22 cellular contexts compared by ENCODE assay signal in genomic region chr7:51226916-51227535, GRCh38.
DNase-seq lines count a peak whose midpoint lies in the region; ATAC-seq, FAIRE-seq and TF ChIP-seq lines count a peak whose summit lies in the region.
"Had no signal": no experiment of that assay in that cellular context is flagged by ENCODE, and none has a peak within 500 bp of the region (broad histone marks: within the 10 kb centered on the region; RNA-seq: fewer than 3 reads in every experiment).

No MANE protein-coding gene starts in this region.

- no peak overlapping the region for H3K4me3 Mint-ChIP-seq in activated CD8-positive, alpha-beta memory T cell treated with anti-CD3 and anti-CD28 coated beads, Interleukin-2, amount 10 ng/mL, durations not matched to agents 7 days and 5 days
- H3K4me3 Mint-ChIP-seq: CD8-positive, alpha-beta T cell had no signal

- no peak overlapping the region for H3K27ac ChIP-seq in HEK293 (ENCODE audit: extremely low read depth, low read depth, low read length)
- H3K27ac ChIP-seq in keratinocyte (ENCODE audit: control insufficient read depth, insufficient read depth, low read length) = no peak overlapping the region
- H3K27ac ChIP-seq in smooth muscle cell (ENCODE audit: low read depth) = peak overlapping the region; percentile 54
- H3K27ac ChIP-seq in kidney (ENCODE audit: low read depth in 2 of 2, low read length in 2 of 2) = no peak overlapping the region
- H3K27ac ChIP-seq: BLaER1 treated with 17β-estradiol and CSF1 and Interleukin-3, amounts not matched to agents 10 nM and 100 nM; SK-N-MC had no signal

- H3K9me3 Mint-ChIP-seq in activated CD8-positive, alpha-beta memory T cell treated with anti-CD3 and anti-CD28 coated beads, Interleukin-2, amount 10 ng/mL, durations not matched to agents 7 days and 5 days (ENCODE audit: low read depth) = no peaks in the 10 kb centered on the region
- H3K9me3 Mint-ChIP-seq: CD8-positive, alpha-beta T cell had no signal

- TF ChIP-seq CTCF in HEK293 (tag by site-specific recombination; IDR thresholded peaks at IDR 0.05) (no peak), keratinocyte (optimal IDR thresholded peaks at IDR 0.05 in 1 of 3, IDR thresholded peaks at IDR 0.05 in 1 of 3, conservative IDR thresholded peaks at IDR 0.05 in 1 of 3; ENCODE audit: extremely low read depth in 1 of 3, insufficient read depth in 2 of 3, low read length in 3 of 3) (no peak), smooth muscle cell (IDR thresholded peaks at IDR 0.05; ENCODE audit: borderline replicate concordance, insufficient read depth, poor library complexity, severe bottlenecking) (no peak), kidney (IDR thresholded peaks at IDR 0.05; ENCODE audit: borderline replicate concordance, extremely low read depth, insufficient read depth) (no peak)

- intact Hi-C loops in kidney (cut with DNase I) = no loop called here

- H3K79me2 ChIP-seq in keratinocyte (ENCODE audit: control insufficient read depth, insufficient read depth, low read length) (no peaks in the 10 kb centered on the region), smooth muscle cell (ENCODE audit: low read depth) (peaks cover 2% of the 10 kb centered on the region)

- no peaks in the 10 kb centered on the region for H3K4me1 Mint-ChIP-seq in activated CD8-positive, alpha-beta memory T cell treated with anti-CD3 and anti-CD28 coated beads, Interleukin-2, amount 10 ng/mL, durations not matched to agents 7 days and 5 days

- CTCF ChIA-PET in HEK293 (lab: Yijun Ruan, JAX) = interaction anchor here (0.5 to 3.8 kb wide), 9 partner anchors 12 to 141 kb away, joined by 3 to 39 read pairs (median 6); no protein-coding TSS in a partner anchor
- CTCF ChIA-PET in activated CD8-positive, alpha-beta memory T cell treated with anti-CD3 and anti-CD28 coated beads, Interleukin-2, amount 10 ng/mL, durations not matched to agents 7 days and 5 days (lab: Charles Lee) = no interaction called here

- H3K4me1 ChIP-seq in HEK293 (ENCODE audit: control insufficient read depth, insufficient read depth, low read length) (no peaks in the 10 kb centered on the region; the same call in 1 of the 2 replicates), keratinocyte (ENCODE audit: control insufficient read depth, extremely low read depth, insufficient read depth, low read length) (peaks cover 21% of the 10 kb centered on the region), smooth muscle cell (ENCODE audit: low read depth) (peaks cover 18% of the 10 kb centered on the region), kidney (ENCODE audit: control insufficient read depth in 1 of 2, insufficient read depth in 1 of 2, low read depth in 1 of 2, low read length in 2 of 2) (peaks cover 4 to 12% of the 10 kb centered on the region in 2 donors)

- WGBS in smooth muscle cell (ENCODE audit: low lambda C conversion rate) = 92% methylated on average over 10 of the region's 10 CpGs

- no peaks in the 10 kb centered on the region for H3K36me3 ChIP-seq in HEK293 (ENCODE audit: control insufficient read depth in 2 of 2, insufficient read depth in 1 of 2, low read length in 2 of 2)
- H3K36me3 ChIP-seq in keratinocyte (ENCODE audit: control insufficient read depth in 2 of 2, extremely low read depth in 1 of 2, insufficient read depth in 2 of 2, low read length in 2 of 2) = no peaks in the 10 kb centered on the region
- no peaks in the 10 kb centered on the region for H3K36me3 ChIP-seq in smooth muscle cell (ENCODE audit: low read depth)
- H3K36me3 ChIP-seq in kidney (ENCODE audit: control insufficient read depth in 1 of 2, insufficient read depth in 2 of 2, low read length in 2 of 2) = no peaks in the 10 kb centered on the region
- H3K36me3 ChIP-seq: BLaER1 treated with 17β-estradiol and CSF1 and Interleukin-3, amounts not matched to agents 10 nM and 100 nM had no signal

- H3K9ac ChIP-seq in keratinocyte (ENCODE audit: control insufficient read depth, extremely low read depth, insufficient read depth, low read length) (no peak overlapping the region), smooth muscle cell (ENCODE audit: low read depth) (no peak overlapping the region), kidney (ENCODE audit: low read length in 2 of 2) (no peak overlapping the region)
- H3K9ac ChIP-seq: BLaER1 treated with 17β-estradiol and CSF1 and Interleukin-3, amounts not matched to agents 10 nM and 100 nM had no signal

- H4K20me1 ChIP-seq in keratinocyte (ENCODE audit: control insufficient read depth, extremely low read depth, insufficient read depth, low read length) = no peaks in the 10 kb centered on the region
- H4K20me1 ChIP-seq in smooth muscle cell (ENCODE audit: low read depth) = no peaks in the 10 kb centered on the region
- H4K20me1 ChIP-seq: BLaER1 treated with 17β-estradiol and CSF1 and Interleukin-3, amounts not matched to agents 10 nM and 100 nM had no signal

- no peak overlapping the region for H3K4me3 ChIP-seq in HEK293 (ENCODE audit: low read depth, low read length)
- H3K4me3 ChIP-seq in keratinocyte (ENCODE audit: control insufficient read depth in 2 of 3, extremely low read depth in 1 of 3, insufficient read depth in 2 of 3, low read depth in 1 of 3, low read length in 3 of 3) = no peak overlapping the region
- no peak overlapping the region for H3K4me3 ChIP-seq in smooth muscle cell
- no peak overlapping the region for H3K4me3 ChIP-seq in kidney (ENCODE audit: low read length in 2 of 2)
- H3K4me3 ChIP-seq: BLaER1 treated with 17β-estradiol and CSF1 and Interleukin-3, amounts not matched to agents 10 nM and 100 nM; SK-N-MC had no signal

- H3K36me3 Mint-ChIP-seq in activated CD8-positive, alpha-beta memory T cell treated with anti-CD3 and anti-CD28 coated beads, Interleukin-2, amount 10 ng/mL, durations not matched to agents 7 days and 5 days = no peaks in the 10 kb centered on the region
- H3K36me3 Mint-ChIP-seq: CD8-positive, alpha-beta T cell had no signal

- H3K27me3 ChIP-seq in keratinocyte (ENCODE audit: control insufficient read depth, extremely low read depth, insufficient read depth, low read length) = peaks cover 9% of the 10 kb centered on the region
- H3K27me3 ChIP-seq in smooth muscle cell (ENCODE audit: low read depth) = no peaks in the 10 kb centered on the region
- H3K27me3 ChIP-seq: BLaER1 treated with 17β-estradiol and CSF1 and Interleukin-3, amounts not matched to agents 10 nM and 100 nM had no signal

- H3K9me3 ChIP-seq in HEK293 (ENCODE audit: control insufficient read depth, insufficient read depth, low read depth, low read length) (no peaks in the 10 kb centered on the region), keratinocyte (ENCODE audit: control insufficient read depth, low read depth, low read length) (no peaks in the 10 kb centered on the region), smooth muscle cell (replicated peaks; ENCODE audit: low read depth) (no peaks in the 10 kb centered on the region), kidney (ENCODE audit: control insufficient read depth in 1 of 2, low read length in 2 of 2) (no peaks in the 10 kb centered on the region)
- H3K9me3 ChIP-seq: BLaER1 treated with 17β-estradiol and CSF1 and Interleukin-3, amounts not matched to agents 10 nM and 100 nM had no signal

- no peaks in the 10 kb centered on the region for H3K9me1 ChIP-seq in keratinocyte (ENCODE audit: control insufficient read depth, extremely low read depth, insufficient read depth, low read length)

- ATAC-seq in activated CD8-positive, alpha-beta memory T cell treated with anti-CD3 and anti-CD28 coated beads, Interleukin-2, amount 10 ng/mL, durations not matched to agents 7 days and 5 days = no peak
- no peak for ATAC-seq in HG03280 (IDR thresholded peaks at IDR 0.05; ENCODE audit: unreplicated experiment)
- ATAC-seq: CD8-positive, alpha-beta T cell had no signal

- no peak overlapping the region for H3K27ac Mint-ChIP-seq in activated CD8-positive, alpha-beta memory T cell treated with anti-CD3 and anti-CD28 coated beads, Interleukin-2, amount 10 ng/mL, durations not matched to agents 7 days and 5 days
- H3K27ac Mint-ChIP-seq: CD8-positive, alpha-beta T cell had no signal

- DNase-seq in activated CD8-positive, alpha-beta memory T cell treated with anti-CD3 and anti-CD28 coated beads, Interleukin-2, amount 10 ng/mL, durations not matched to agents 7 days and 5 days = peak; percentile 12
- no peak for DNase-seq in keratinocyte (ENCODE audit: low read depth, low spot score)
- no peak for DNase-seq in smooth muscle cell (lab: John Stamatoyannopoulos, UW; ENCODE audit: unreplicated experiment)
- no peak for DNase-seq in NCI-H446 treated with DMSO at 0.1 percent for 48 hours (lab: John Stamatoyannopoulos, UW)
- no peak for DNase-seq in kidney
- DNase-seq: Calu3; CD8-positive, alpha-beta T cell; EL; IMR-90; NCI-H1048; NCI-H1436; NCI-H2029 treated with DMSO at 0.1 percent for 48 hours; NCI-H510A; NCI-H774; SHP77 had no signal

- POLR2A ChIA-PET in HEK293 (lab: Yijun Ruan, JAX) = no interaction called here

- no peaks in the 10 kb centered on the region for H3F3A ChIP-seq in smooth muscle cell (ENCODE audit: low read depth)

- H3K4me2 ChIP-seq in keratinocyte (ENCODE audit: control insufficient read depth, extremely low read depth, insufficient read depth, low read depth, low read length) (peak overlapping the region; percentile 13), smooth muscle cell (no peak overlapping the region)
- H3K4me2 ChIP-seq: BLaER1 treated with 17β-estradiol and CSF1 and Interleukin-3, amounts not matched to agents 10 nM and 100 nM had no signal

- H3K27me3 Mint-ChIP-seq in activated CD8-positive, alpha-beta memory T cell treated with anti-CD3 and anti-CD28 coated beads, Interleukin-2, amount 10 ng/mL, durations not matched to agents 7 days and 5 days = no peaks in the 10 kb centered on the region

- dilution Hi-C loops in keratinocyte (cut with MboI; ENCODE audit: extremely low pct_ligation_motif_present, low sequenced_read_pairs) = no loop called here

- H2AFZ ChIP-seq in keratinocyte (ENCODE audit: control insufficient read depth, low read length) = no peak overlapping the region
- H2AFZ ChIP-seq in smooth muscle cell (ENCODE audit: low read depth) = no peak overlapping the region

- no peak for FAIRE-seq in keratinocyte (lab: Jason Lieb, UNC)
- no peak for FAIRE-seq in kidney (lab: Jason Lieb, UNC)
- FAIRE-seq: GM12891, H1, HTR-8/SVneo had no signal

TF ChIP-seq in HEK293, 187 proteins besides CTCF, POLR2A, EP300 and RAD21:
- TF ChIP-seq ZNF140 (tag by site-specific recombination; IDR thresholded peaks at IDR 0.05) (no peak), TCF7L2 (IDR thresholded peaks at IDR 0.05; ENCODE audit: borderline replicate concordance, low read depth, low read length) (no peak), ZFHX2 (tag by site-specific recombination; conservative IDR thresholded peaks at IDR 0.05) (peak; percentile 30; the same call in 1 of the 2 replicates)
